In the genomic region with DNA sequence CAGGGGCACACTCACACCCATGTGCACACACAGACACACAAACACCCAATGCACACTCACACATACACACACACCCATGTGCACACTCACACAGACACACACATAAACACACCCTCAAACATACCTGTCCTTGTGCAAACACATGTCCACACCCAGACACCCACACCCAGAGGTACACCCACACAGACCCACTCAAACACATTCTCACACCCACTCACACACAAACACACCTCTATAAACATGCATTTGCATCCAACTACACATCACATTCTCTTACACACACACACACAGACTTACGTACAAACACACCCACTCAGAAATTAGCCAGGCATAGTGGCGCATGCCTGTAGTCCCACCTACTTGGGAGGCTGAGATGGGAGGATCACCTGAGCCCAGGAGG, we compare ENCODE assay signal across 30 cellular contexts. TPM values are rescaled to one million over a fixed set of nuclear protein-coding genes. Genes with fewer than 3 reads are reported as not detected.
"Had no signal": no experiment of that assay in that cellular context is flagged by ENCODE, and none has a peak within 500 bp of the region (broad histone marks: within the 10 kb centered on the region; RNA-seq: fewer than 3 reads in every experiment).

No MANE protein-coding gene starts in this region.

- ATAC-seq: psoas muscle; right cardiac atrium; stimulated activated naive B cell treated with anti-CD40 and anti-IgM and Interleukin-4, amounts not matched to agents 10 μg/mL and 1 μg/mL and 100 μg/mL, for 72 hours had no signal

- H3K27ac Mint-ChIP-seq: natural killer cell; nephron progenitor cell; progenitor cell of endocrine pancreas; stimulated activated effector memory CD8-positive, alpha-beta T cell treated with anti-CD3 and anti-CD28 coated beads, Interleukin-12 subunit alpha, Interleukin-12 subunit beta, amount 100 ng/mL, for 72 hours; stimulated activated naive B cell treated with anti-CD40 and anti-IgM and Interleukin-4, amounts not matched to agents 10 μg/mL and 1 μg/mL and 100 μg/mL, for 72 hours; stimulated activated naive CD8-positive, alpha-beta T cell treated with anti-CD3 and anti-CD28 coated beads, Interleukin-15, Interleukin-2, amounts not matched to agents 100 ng/mL and 50 ng/mL, for 24 hours had no signal

- FAIRE-seq: small intestine had no signal

- H3K36me3 ChIP-seq: ovary, right lobe of liver, sigmoid colon, stomach, thoracic aorta, thyroid gland, tibial nerve, upper lobe of left lung, vagina had no signal

- H3K27me3 ChIP-seq: ovary, right lobe of liver, sigmoid colon, stomach, thyroid gland, tibial nerve, upper lobe of left lung, vagina had no signal

- DNase-seq: natural killer cell; nephron progenitor cell; occipital lobe; ovary; psoas muscle; right cardiac atrium; right lobe of liver; sigmoid colon; small intestine; stimulated activated CD4-positive, alpha-beta T cell treated with anti-CD3 and anti-CD28 coated beads, Interleukin-15, amount 100 ng/mL, for 24 hours; stimulated activated CD4-positive, alpha-beta T cell treated with anti-CD3 and anti-CD28 coated beads, Interleukin-2, amount 100 ng/mL, for 24 hours; stimulated activated CD4-positive, alpha-beta T cell treated with anti-CD3 and anti-CD28 coated beads, Interleukin-2, amount 100 ng/mL, for 48 hours; stimulated activated CD4-positive, alpha-beta T cell treated with anti-CD3 and anti-CD28 coated beads, Interleukin-4, amount 100 ng/mL, for 24 hours; stimulated activated naive B cell treated with anti-CD40 and anti-IgM and Interleukin-4, amounts not matched to agents 10 μg/mL and 1 μg/mL and 100 μg/mL, for 72 hours; stimulated activated naive CD4-positive, alpha-beta T cell treated with Interleukin-2 at 50 U/mL for 16 hours; stomach; thyroid gland; trophoblast cell; upper lobe of left lung had no signal

- H3K79me2 ChIP-seq: parathyroid adenoma had no signal

- H3K9ac ChIP-seq: parathyroid adenoma had no signal

- H3K9me3 ChIP-seq: ovary, psoas muscle, right lobe of liver, sigmoid colon, stomach, thoracic aorta, thyroid gland, tibial nerve, upper lobe of left lung, vagina had no signal

- H3K4me3 Mint-ChIP-seq: natural killer cell; nephron progenitor cell; neural crest cell; stimulated activated effector memory CD8-positive, alpha-beta T cell treated with anti-CD3 and anti-CD28 coated beads, Interleukin-12 subunit alpha, Interleukin-12 subunit beta, amount 100 ng/mL, for 72 hours; stimulated activated naive B cell treated with anti-CD40 and anti-IgM and Interleukin-4, amounts not matched to agents 10 μg/mL and 1 μg/mL and 100 μg/mL, for 72 hours; stimulated activated naive CD8-positive, alpha-beta T cell treated with anti-CD3 and anti-CD28 coated beads, Interleukin-15, Interleukin-2, amounts not matched to agents 100 ng/mL and 50 ng/mL, for 24 hours had no signal

- H3K36me3 Mint-ChIP-seq: natural killer cell; stimulated activated effector memory CD8-positive, alpha-beta T cell treated with anti-CD3 and anti-CD28 coated beads, Interleukin-12 subunit alpha, Interleukin-12 subunit beta, amount 100 ng/mL, for 72 hours; stimulated activated naive B cell treated with anti-CD40 and anti-IgM and Interleukin-4, amounts not matched to agents 10 μg/mL and 1 μg/mL and 100 μg/mL, for 72 hours had no signal

- H3K4me1 Mint-ChIP-seq: natural killer cell; neural crest cell; stimulated activated effector memory CD8-positive, alpha-beta T cell treated with anti-CD3 and anti-CD28 coated beads, Interleukin-12 subunit alpha, Interleukin-12 subunit beta, amount 100 ng/mL, for 72 hours; stimulated activated naive B cell treated with anti-CD40 and anti-IgM and Interleukin-4, amounts not matched to agents 10 μg/mL and 1 μg/mL and 100 μg/mL, for 72 hours had no signal

- H3K27me3 Mint-ChIP-seq: progenitor cell of endocrine pancreas; stimulated activated naive B cell treated with anti-CD40 and anti-IgM and Interleukin-4, amounts not matched to agents 10 μg/mL and 1 μg/mL and 100 μg/mL, for 72 hours; stimulated activated naive CD8-positive, alpha-beta T cell treated with anti-CD3 and anti-CD28 coated beads, Interleukin-15, Interleukin-2, amounts not matched to agents 100 ng/mL and 50 ng/mL, for 24 hours had no signal

- H3K27ac ChIP-seq: ovary, parathyroid adenoma, psoas muscle, right lobe of liver, sigmoid colon, stomach, thoracic aorta, thyroid gland, tibial nerve, upper lobe of left lung, vagina had no signal

- H3K9me3 Mint-ChIP-seq: natural killer cell; nephron progenitor cell; neural crest cell; stimulated activated effector memory CD8-positive, alpha-beta T cell treated with anti-CD3 and anti-CD28 coated beads, Interleukin-12 subunit alpha, Interleukin-12 subunit beta, amount 100 ng/mL, for 72 hours; stimulated activated naive B cell treated with anti-CD40 and anti-IgM and Interleukin-4, amounts not matched to agents 10 μg/mL and 1 μg/mL and 100 μg/mL, for 72 hours; stimulated activated naive CD8-positive, alpha-beta T cell treated with anti-CD3 and anti-CD28 coated beads, Interleukin-15, Interleukin-2, amounts not matched to agents 100 ng/mL and 50 ng/mL, for 24 hours had no signal

- H3K4me3 ChIP-seq: ovary, psoas muscle, right lobe of liver, sigmoid colon, stomach, thoracic aorta, thyroid gland, tibial nerve, upper lobe of left lung, vagina had no signal

- H3K4me1 ChIP-seq: parathyroid adenoma, psoas muscle, right lobe of liver, sigmoid colon, stomach, thyroid gland, tibial nerve, upper lobe of left lung, vagina had no signal

- H2AFZ ChIP-seq: parathyroid adenoma had no signal

RNA-seq across cellular contexts. Expression of gene FBN3, which starts 31.4 kb away (rescaled TPM):
- total RNA-seq: osteoblast, right cardiac atrium, sigmoid colon, subcutaneous adipose tissue, thoracic aorta, ureter, vagina had no signal
- polyA plus RNA-seq: right cardiac atrium had no signal
